ENCODE assay signal across 12 cellular contexts in the genomic region with DNA sequence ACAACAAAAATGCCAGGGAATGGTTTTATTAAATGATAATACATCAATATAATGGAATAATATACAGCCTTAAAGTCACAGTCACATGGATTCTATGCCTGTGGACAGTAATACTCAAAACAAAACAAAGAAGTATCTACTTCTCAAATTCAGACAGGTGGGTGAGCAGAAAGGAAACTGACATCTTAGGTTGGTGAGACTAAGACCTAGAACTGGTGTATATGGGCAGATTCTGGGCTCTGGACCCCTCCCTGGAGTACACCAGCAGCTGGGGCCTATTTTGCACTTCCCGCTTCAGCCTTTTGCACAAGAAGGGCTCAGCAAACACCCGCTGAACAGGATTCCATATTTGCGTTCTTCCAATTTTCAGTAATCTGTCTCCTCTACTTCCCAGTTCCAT. TPM values are rescaled to one million over a fixed set of nuclear protein-coding genes. Genes with fewer than 3 reads are reported as not detected.
DNase-seq lines count a peak whose midpoint lies in the region; ATAC-seq, FAIRE-seq and TF ChIP-seq lines count a peak whose summit lies in the region.
"Had no signal": no experiment of that assay in that cellular context is flagged by ENCODE, and none has a peak within 500 bp of the region (broad histone marks: within the 10 kb centered on the region; RNA-seq: fewer than 3 reads in every experiment).

No MANE protein-coding gene starts in this region.

- in situ Hi-C loops in GM12878 (cut with MboI) = no loop called here

- peak overlapping the region; percentile 78 for H3K4me3 ChIP-seq in GM12878

- ATAC-seq in HG03095 (IDR thresholded peaks at IDR 0.05; ENCODE audit: unreplicated experiment) (peak; percentile 37), GM12878 (peak; percentile 56), GM18498 (IDR thresholded peaks at IDR 0.05; ENCODE audit: unreplicated experiment) (no peak), GM21360 (IDR thresholded peaks at IDR 0.05; ENCODE audit: unreplicated experiment) (no peak)
- ATAC-seq in stimulated activated effector memory CD8-positive, alpha-beta T cell treated with anti-CD3 and anti-CD28 coated beads, Interleukin-12 subunit alpha, Interleukin-12 subunit beta, amount 100 ng/mL, for 72 hours = peak; percentile 2

- H4K20me1 ChIP-seq in GM12878 (ENCODE audit: control insufficient read depth, insufficient read depth) = no peaks in the 10 kb centered on the region

- H3K4me3 Mint-ChIP-seq in activated CD4-positive, alpha-beta T cell treated with anti-CD3 and anti-CD28 coated beads, Interleukin-2, amount 10 ng/mL, durations not matched to agents 7 days and 5 days = peak overlapping the region; percentile 100
- peak overlapping the region; percentile 98 for H3K4me3 Mint-ChIP-seq in stimulated activated effector memory CD8-positive, alpha-beta T cell treated with anti-CD3 and anti-CD28 coated beads, Interleukin-12 subunit alpha, Interleukin-12 subunit beta, amount 100 ng/mL, for 72 hours

- H3K79me2 ChIP-seq in GM12878 (ENCODE audit: control insufficient read depth, insufficient read depth, low read length) = peaks cover 35% of the 10 kb centered on the region

- POLR2A ChIA-PET in activated CD4-positive, alpha-beta T cell treated with anti-CD3 and anti-CD28 coated beads, Interleukin-2, amount 10 ng/mL, durations not matched to agents 7 days and 5 days (lab: Charles Lee) = no interaction called here
- POLR2A ChIA-PET in GM12878 (lab: Charles Lee) = interaction anchor here (0.6 kb wide), 1 partner anchor 708 kb away, joined by 5 read pairs; no protein-coding TSS in a partner anchor

- no peak for DNase-seq in activated CD4-positive, alpha-beta T cell treated with anti-CD3 and anti-CD28 coated beads, Interleukin-2, amount 10 ng/mL, durations not matched to agents 7 days and 5 days
- no peak for DNase-seq in activated CD4-positive, alpha-beta T cell treated with anti-CD3 and anti-CD28 coated beads, Interleukin-2, amount 50 U/mL, for 1 hour
- peak; percentile 53 for DNase-seq in GM12878 (ENCODE audit: low read depth, low spot score)
- DNase-seq in stimulated activated effector memory CD8-positive, alpha-beta T cell treated with anti-CD3 and anti-CD28 coated beads, Interleukin-12 subunit alpha, Interleukin-12 subunit beta, amount 100 ng/mL, for 72 hours (ENCODE audit: low spot score in 2 of 2) = no peak
- DNase-seq in stimulated activated naive CD4-positive, alpha-beta T cell treated with Interleukin-2 at 50 U/mL for 16 hours (lab: John Stamatoyannopoulos, UW) = no peak
- DNase-seq: amniotic stem cell, NCI-H1694 treated with DMSO at 0.1 percent for 48 hours, OCI-M1 had no signal

- peaks cover 7% of the 10 kb centered on the region for H3K4me1 ChIP-seq in GM12878 (ENCODE audit: control insufficient read depth, insufficient read depth, low read length)

- no peaks in the 10 kb centered on the region for H3K9me3 ChIP-seq in GM12878 (replicated peaks; ENCODE audit: control insufficient read depth, insufficient read depth, low read length)

- 0% methylated on average over 3 of the region's 3 CpGs for WGBS in GM12878 (ENCODE audit: insufficient coverage, insufficient replicate concordance, low lambda C conversion rate, missing lambda C conversion rate)

- peaks cover 35% of the 10 kb centered on the region for H3K4me1 Mint-ChIP-seq in activated CD4-positive, alpha-beta T cell treated with anti-CD3 and anti-CD28 coated beads, Interleukin-2, amount 10 ng/mL, durations not matched to agents 7 days and 5 days
- H3K4me1 Mint-ChIP-seq in stimulated activated effector memory CD8-positive, alpha-beta T cell treated with anti-CD3 and anti-CD28 coated beads, Interleukin-12 subunit alpha, Interleukin-12 subunit beta, amount 100 ng/mL, for 72 hours = peaks cover 41% of the 10 kb centered on the region

- SMC1A ChIA-PET in GM12878 (lab: Charles Lee; ENCODE audit: uncharacterized antibody, unreplicated experiment) = no interaction called here

- TF ChIP-seq CTCF in GM12878 (IDR thresholded peaks at IDR 0.05 in 2 of 3, conservative IDR thresholded peaks at IDR 0.05 in 1 of 3; ENCODE audit: control insufficient read depth in 2 of 3, extremely low read depth in 1 of 3, insufficient read depth in 1 of 3, low read depth in 3 of 3, low read length in 3 of 3) = no peak

- H3K9me3 Mint-ChIP-seq in activated CD4-positive, alpha-beta T cell treated with anti-CD3 and anti-CD28 coated beads, Interleukin-2, amount 10 ng/mL, durations not matched to agents 7 days and 5 days = no peaks in the 10 kb centered on the region
- H3K9me3 Mint-ChIP-seq in stimulated activated effector memory CD8-positive, alpha-beta T cell treated with anti-CD3 and anti-CD28 coated beads, Interleukin-12 subunit alpha, Interleukin-12 subunit beta, amount 100 ng/mL, for 72 hours = no peaks in the 10 kb centered on the region

- H2AFZ ChIP-seq in GM12878 (ENCODE audit: control insufficient read depth, low read depth, low read length) = no peak overlapping the region

- BruUV-seq in GM12878 (replicated peaks; lab: Mats Ljungman, UMichigan) = no TSS peak

- no peak for TF ChIP-seq EP300 in GM12878 (IDR thresholded peaks at IDR 0.05; ENCODE audit: borderline replicate concordance in 1 of 2, control insufficient read depth in 1 of 2, low read depth in 2 of 2, low read length in 2 of 2)

- no peak for TF ChIP-seq POLR2A in GM12878 (IDR thresholded peaks at IDR 0.05; ENCODE audit: low read depth, low read length)

- peak overlapping the region; percentile 50; the same call in 1 of the 2 replicates for H3K9ac ChIP-seq in GM12878 (ENCODE audit: control insufficient read depth, insufficient read depth, low read length)

- FAIRE-seq in GM12878 (lab: Jason Lieb, UNC) = peak; percentile 38
- FAIRE-seq: endometrium had no signal

- no peak for TF ChIP-seq RAD21 in GM12878 (IDR thresholded peaks at IDR 0.05; ENCODE audit: insufficient read depth, low read depth, low read length)

- RAD21 ChIA-PET in GM12878 (lab: Charles Lee; ENCODE audit: unreplicated experiment) = interaction anchor here (0.8 kb wide), 1 partner anchor 33 kb away, joined by 3 read pairs; no protein-coding TSS in a partner anchor

- peak overlapping the region; percentile 82 for H3K4me2 ChIP-seq in GM12878 (ENCODE audit: control insufficient read depth, insufficient read depth)

- H3K27ac ChIP-seq in GM12878 (ENCODE audit: control insufficient read depth, insufficient read depth) = peak overlapping the region; percentile 89

- no peaks in the 10 kb centered on the region for H3K27me3 Mint-ChIP-seq in activated CD4-positive, alpha-beta T cell treated with anti-CD3 and anti-CD28 coated beads, Interleukin-2, amount 10 ng/mL, durations not matched to agents 7 days and 5 days

- no peaks in the 10 kb centered on the region; a peak in 1 of 4 replicates for H3K27me3 ChIP-seq in GM12878 (replicated peaks in 1 of 2; ENCODE audit: control insufficient read depth in 2 of 2, insufficient read depth in 2 of 2, low read length in 1 of 2)

- H3K36me3 ChIP-seq in GM12878 (ENCODE audit: control insufficient read depth in 2 of 2, insufficient read depth in 2 of 2, low read length in 1 of 2) = peaks cover 0 to 3% of the 10 kb centered on the region in 2 experiments; a peak in 3 of 4 replicates

- peak overlapping the region; percentile 5 for H3K27ac Mint-ChIP-seq in activated CD4-positive, alpha-beta T cell treated with anti-CD3 and anti-CD28 coated beads, Interleukin-2, amount 10 ng/mL, durations not matched to agents 7 days and 5 days
- peak overlapping the region; percentile 97 for H3K27ac Mint-ChIP-seq in stimulated activated effector memory CD8-positive, alpha-beta T cell treated with anti-CD3 and anti-CD28 coated beads, Interleukin-12 subunit alpha, Interleukin-12 subunit beta, amount 100 ng/mL, for 72 hours

- intact Hi-C loops in GM12878 (cut with micrococcal nuclease; ENCODE audit: unreplicated experiment) = no loop called here

- peaks cover 23% of the 10 kb centered on the region for H3K36me3 Mint-ChIP-seq in activated CD4-positive, alpha-beta T cell treated with anti-CD3 and anti-CD28 coated beads, Interleukin-2, amount 10 ng/mL, durations not matched to agents 7 days and 5 days (ENCODE audit: low read depth)
- peaks cover 63% of the 10 kb centered on the region for H3K36me3 Mint-ChIP-seq in stimulated activated effector memory CD8-positive, alpha-beta T cell treated with anti-CD3 and anti-CD28 coated beads, Interleukin-12 subunit alpha, Interleukin-12 subunit beta, amount 100 ng/mL, for 72 hours

- CTCF ChIA-PET in activated CD4-positive, alpha-beta T cell treated with anti-CD3 and anti-CD28 coated beads, Interleukin-2, amount 10 ng/mL, durations not matched to agents 7 days and 5 days (lab: Charles Lee) = interaction anchor here (1.2 kb wide), 1 partner anchor 106 kb away, joined by 3 read pairs; no protein-coding TSS in a partner anchor
- CTCF ChIA-PET in GM12878 (lab: Yijun Ruan, JAX) = interaction anchor here (0.7 to 4.4 kb wide), 2 partner anchors 33 to 398 kb away, joined by 3 to 16 read pairs; a partner anchor contains a TSS

RNA-seq across cellular contexts. Expression of a gene that starts 5.4 kb away (rescaled TPM):
- total RNA-seq in activated CD4-positive, alpha-beta T cell treated with anti-CD3 and anti-CD28 coated beads, Interleukin-2, amount 10 ng/mL, durations not matched to agents 7 days and 5 days = 100 to 1,000 TPM in 1 of 2 experiments, 10 to 100 TPM in 1; 87.3 to 103 TPM
- total RNA-seq in GM12878 (2013; cell fraction: nucleolus; rRNA removed) = 56.3 and 63.6 TPM in 2 replicates
- 109 and 116 TPM in 2 replicates for total RNA-seq in GM12878 (2014; rRNA removed)
- 97.9 and 103 TPM in 2 replicates for total RNA-seq in GM12878 (2014; rRNA removed; fragmentation: Illumina TruSeq; extraction: Trizol)
- total RNA-seq in GM12878 (2021) = 104 and 110 TPM in 2 replicates
- 63.8 TPM for polyA plus RNA-seq in GM12878 (2011; ENCODE audit: low read depth)
- polyA plus RNA-seq in GM12878 (2011; rRNA removed) = 66.1 and 95.5 TPM in 2 replicates
- polyA plus RNA-seq in GM12878 (2011; cell fraction: cytosol; rRNA removed) = 159 and 194 TPM in 2 replicates
- 109 and 149 TPM in 2 replicates for polyA plus RNA-seq in GM12878 (2011; cell fraction: nucleus; rRNA removed)
- polyA plus RNA-seq in GM12878 (2012) = 81.7 and 82.3 TPM in 2 replicates
- polyA plus RNA-seq in GM12878 (2014; fragmentation: Illumina TruSeq; extraction: Trizol) = 52.1 and 105 TPM in 2 replicates
- polyA plus RNA-seq in GM12878 (2014; fragmentation: Nextera tagmentation; extraction: Ambion mirVana) = 10 to 100 TPM; 83.4 to 88.5 TPM
- 127 and 141 TPM in 2 replicates for polyA plus RNA-seq in GM12878 (2014; rRNA removed)
- 100 to 1,000 TPM; 147 to 149 TPM for polyA plus RNA-seq in GM12878 (2016; fragmentation: Nextera tagmentation; extraction: Ambion mirVana)
- polyA minus RNA-seq in GM12878 (2011; rRNA and poly(A)+ RNA removed) = 40.2 and 60.9 TPM in 2 replicates
- 12.0 and 13.8 TPM in 2 replicates for polyA minus RNA-seq in GM12878 (2011; cell fraction: cytosol; rRNA and poly(A)+ RNA removed)
- 17.7 and 23.1 TPM in 2 replicates for polyA minus RNA-seq in GM12878 (2011; cell fraction: nucleus; rRNA and poly(A)+ RNA removed)

RNA-seq across cellular contexts. Expression of a gene that starts 12.7 kb away (rescaled TPM):
- total RNA-seq in activated CD4-positive, alpha-beta T cell treated with anti-CD3 and anti-CD28 coated beads, Interleukin-2, amount 10 ng/mL, durations not matched to agents 7 days and 5 days = 10 to 100 TPM; 24.2 to 24.3 TPM
- total RNA-seq in GM12878 (2013; cell fraction: nucleolus; rRNA removed) = 24.4 and 25.6 TPM in 2 replicates
- 6.5 and 7.6 TPM in 2 replicates for total RNA-seq in GM12878 (2014; rRNA removed)
- 3.8 and 4.7 TPM in 2 replicates for total RNA-seq in GM12878 (2014; rRNA removed; fragmentation: Illumina TruSeq; extraction: Trizol)
- 8.3 and 8.7 TPM in 2 replicates for total RNA-seq in GM12878 (2021)
- polyA plus RNA-seq in GM12878 (2011; ENCODE audit: low read depth) = 2.1 TPM
- 7.5 and 10.0 TPM in 2 replicates for polyA plus RNA-seq in GM12878 (2011; rRNA removed)
- 10.4 and 13.8 TPM in 2 replicates for polyA plus RNA-seq in GM12878 (2011; cell fraction: cytosol; rRNA removed)
- 72.8 and 78.5 TPM in 2 replicates for polyA plus RNA-seq in GM12878 (2011; cell fraction: nucleus; rRNA removed)
- polyA plus RNA-seq in GM12878 (2012) = 5.6 and 8.8 TPM in 2 replicates
- 3.9 and 7.0 TPM in 2 replicates for polyA plus RNA-seq in GM12878 (2014; fragmentation: Illumina TruSeq; extraction: Trizol)
- polyA plus RNA-seq in GM12878 (2014; fragmentation: Nextera tagmentation; extraction: Ambion mirVana) = 1 to 10 TPM in 1 of 2 experiments, under 1 TPM in 1; 0.47 to 1.1 TPM
- 15.0 and 15.9 TPM in 2 replicates for polyA plus RNA-seq in GM12878 (2014; rRNA removed)
- polyA plus RNA-seq in GM12878 (2016; fragmentation: Nextera tagmentation; extraction: Ambion mirVana) = 1 to 10 TPM; 4.4 to 6.2 TPM
- polyA minus RNA-seq in GM12878 (2011; rRNA and poly(A)+ RNA removed) = 4.4 and 8.8 TPM in 2 replicates
- 1.4 and 2.9 TPM in 2 replicates for polyA minus RNA-seq in GM12878 (2011; cell fraction: cytosol; rRNA and poly(A)+ RNA removed)
- 11.8 and 14.1 TPM in 2 replicates for polyA minus RNA-seq in GM12878 (2011; cell fraction: nucleus; rRNA and poly(A)+ RNA removed)

RNA-seq across cellular contexts. Expression of a gene that starts 32.4 kb away (rescaled TPM):
- 10 to 100 TPM; 61.6 to 67.4 TPM for total RNA-seq in activated CD4-positive, alpha-beta T cell treated with anti-CD3 and anti-CD28 coated beads, Interleukin-2, amount 10 ng/mL, durations not matched to agents 7 days and 5 days
- 21.2 and 22.4 TPM in 2 replicates for total RNA-seq in GM12878 (2013; cell fraction: nucleolus; rRNA removed)
- 78.6 and 79.2 TPM in 2 replicates for total RNA-seq in GM12878 (2014; rRNA removed)
- total RNA-seq in GM12878 (2014; rRNA removed; fragmentation: Illumina TruSeq; extraction: Trizol) = 32.5 and 33.9 TPM in 2 replicates
- 51.8 and 55.2 TPM in 2 replicates for total RNA-seq in GM12878 (2021)
- polyA plus RNA-seq in GM12878 (2011; ENCODE audit: low read depth) = 19.0 TPM
- 19.2 and 25.7 TPM in 2 replicates for polyA plus RNA-seq in GM12878 (2011; rRNA removed)
- polyA plus RNA-seq in GM12878 (2011; cell fraction: cytosol; rRNA removed) = 45.7 and 46.3 TPM in 2 replicates
- polyA plus RNA-seq in GM12878 (2011; cell fraction: nucleus; rRNA removed) = 28.0 and 28.9 TPM in 2 replicates
- polyA plus RNA-seq in GM12878 (2012) = 43.7 and 46.4 TPM in 2 replicates
- 7.6 and 30.2 TPM in 2 replicates for polyA plus RNA-seq in GM12878 (2014; fragmentation: Illumina TruSeq; extraction: Trizol)
- polyA plus RNA-seq in GM12878 (2014; fragmentation: Nextera tagmentation; extraction: Ambion mirVana) = 10 to 100 TPM in 1 of 2 experiments, 1 to 10 TPM in 1; 3.8 to 14.9 TPM
- polyA plus RNA-seq in GM12878 (2014; rRNA removed) = 71.4 and 75.9 TPM in 2 replicates
- polyA plus RNA-seq in GM12878 (2016; fragmentation: Nextera tagmentation; extraction: Ambion mirVana) = 10 to 100 TPM; 77.7 to 78.4 TPM
- 6.5 and 20.0 TPM in 2 replicates for polyA minus RNA-seq in GM12878 (2011; rRNA and poly(A)+ RNA removed)
- 10.8 and 13.8 TPM in 2 replicates for polyA minus RNA-seq in GM12878 (2011; cell fraction: cytosol; rRNA and poly(A)+ RNA removed)
- polyA minus RNA-seq in GM12878 (2011; cell fraction: nucleus; rRNA and poly(A)+ RNA removed) = 4.0 and 9.8 TPM in 2 replicates

RNA-seq across cellular contexts. Expression of a gene that starts 32.9 kb away (rescaled TPM):
- 10 to 100 TPM; 59.7 to 69.5 TPM for total RNA-seq in activated CD4-positive, alpha-beta T cell treated with anti-CD3 and anti-CD28 coated beads, Interleukin-2, amount 10 ng/mL, durations not matched to agents 7 days and 5 days
- total RNA-seq in GM12878 (2013; cell fraction: nucleolus; rRNA removed) = 64.1 and 64.5 TPM in 2 replicates
- 12.4 and 13.5 TPM in 2 replicates for total RNA-seq in GM12878 (2014; rRNA removed)
- 5.3 and 9.2 TPM in 2 replicates for total RNA-seq in GM12878 (2014; rRNA removed; fragmentation: Illumina TruSeq; extraction: Trizol)
- total RNA-seq in GM12878 (2021) = 25.0 and 27.8 TPM in 2 replicates
- 10.5 TPM for polyA plus RNA-seq in GM12878 (2011; ENCODE audit: low read depth)
- 15.2 and 17.3 TPM in 2 replicates for polyA plus RNA-seq in GM12878 (2011; rRNA removed)
- 25.7 and 29.6 TPM in 2 replicates for polyA plus RNA-seq in GM12878 (2011; cell fraction: cytosol; rRNA removed)
- 83.0 and 97.3 TPM in 2 replicates for polyA plus RNA-seq in GM12878 (2011; cell fraction: nucleus; rRNA removed)
- polyA plus RNA-seq in GM12878 (2012) = 26.0 and 27.8 TPM in 2 replicates
- polyA plus RNA-seq in GM12878 (2014; fragmentation: Illumina TruSeq; extraction: Trizol) = 7.7 and 14.6 TPM in 2 replicates
- polyA plus RNA-seq in GM12878 (2014; fragmentation: Nextera tagmentation; extraction: Ambion mirVana) = 1 to 10 TPM in 1 of 2 experiments, under 1 TPM in 1; 0.53 to 3.2 TPM
- 15.6 and 20.0 TPM in 2 replicates for polyA plus RNA-seq in GM12878 (2014; rRNA removed)
- polyA plus RNA-seq in GM12878 (2016; fragmentation: Nextera tagmentation; extraction: Ambion mirVana) = 10 to 100 TPM; 19.6 to 23.0 TPM
- 10.1 and 21.9 TPM in 2 replicates for polyA minus RNA-seq in GM12878 (2011; rRNA and poly(A)+ RNA removed)
- 9.5 and 12.3 TPM in 2 replicates for polyA minus RNA-seq in GM12878 (2011; cell fraction: cytosol; rRNA and poly(A)+ RNA removed)
- 19.8 and 34.6 TPM in 2 replicates for polyA minus RNA-seq in GM12878 (2011; cell fraction: nucleus; rRNA and poly(A)+ RNA removed)

RNA-seq across cellular contexts. Expression of a gene that starts 49.5 kb away (rescaled TPM):
- total RNA-seq in activated CD4-positive, alpha-beta T cell treated with anti-CD3 and anti-CD28 coated beads, Interleukin-2, amount 10 ng/mL, durations not matched to agents 7 days and 5 days = not detected
- not detected in 2 replicates for total RNA-seq in GM12878 (2013; cell fraction: nucleolus; rRNA removed)
- total RNA-seq in GM12878 (2014; rRNA removed) (not detected in 2 replicates), GM12878 (2014; rRNA removed; fragmentation: Illumina TruSeq; extraction: Trizol) (not detected in 2 replicates), GM12878 (2021) (not detected in 2 replicates)
- polyA plus RNA-seq in GM12878 (2011; ENCODE audit: low read depth) = not detected
- polyA plus RNA-seq in GM12878 (2011; rRNA removed) (0.11 TPM in 1 of 2 replicates, not detected in the other), GM12878 (2014; fragmentation: Illumina TruSeq; extraction: Trizol) (not detected in 2 replicates), GM12878 (2014; fragmentation: Nextera tagmentation; extraction: Ambion mirVana) (not detected), GM12878 (2014; rRNA removed) (not detected in 2 replicates), GM12878 (2016; fragmentation: Nextera tagmentation; extraction: Ambion mirVana) (not detected)
- 0.03 TPM in 1 of 2 replicates, not detected in the other for polyA plus RNA-seq in GM12878 (2011; cell fraction: cytosol; rRNA removed)
- 0.04 and 0.10 TPM in 2 replicates for polyA plus RNA-seq in GM12878 (2011; cell fraction: nucleus; rRNA removed)
- not detected in 2 replicates for polyA plus RNA-seq in GM12878 (2012)
- not detected in 2 replicates for polyA minus RNA-seq in GM12878 (2011; rRNA and poly(A)+ RNA removed)
- polyA minus RNA-seq in GM12878 (2011; cell fraction: cytosol; rRNA and poly(A)+ RNA removed) = not detected in 2 replicates
- polyA minus RNA-seq in GM12878 (2011; cell fraction: nucleus; rRNA and poly(A)+ RNA removed) = 0.48 TPM in 1 of 2 replicates, not detected in the other

Comparison
In these comparisons a context has a peak if more than half of its experiments do, and no peak if none do; other contexts are left out.
1. ATAC-seq: peak in HG03095 (single experiment), GM12878 (single experiment) and stimulated activated effector memory CD8-positive, alpha-beta T cell treated with anti-CD3 and anti-CD28 coated beads, Interleukin-12 subunit alpha, Interleukin-12 subunit beta, amount 100 ng/mL, for 72 hours (single experiment); none in GM18498 (single experiment) and GM21360 (single experiment).